Comparison of ENCODE assay signal across 9 cellular contexts in genomic region chr7:120227255-120227654, GRCh38. TPM values are rescaled to one million over a fixed set of nuclear protein-coding genes. Genes with fewer than 3 reads are reported as not detected.
"Had no signal": no experiment of that assay in that cellular context is flagged by ENCODE, and none has a peak within 500 bp of the region (broad histone marks: within the 10 kb centered on the region; RNA-seq: fewer than 3 reads in every experiment).

No MANE protein-coding gene starts in this region.

- H3K27me3 Mint-ChIP-seq: IgD-negative memory B cell had no signal

- H3K4me3 ChIP-seq: HAP-1 had no signal

- H3K36me3 ChIP-seq: HAP-1 had no signal

- DNase-seq: GOT3, H7, HFFc6, KG1 had no signal

- H3K9me3 ChIP-seq: HAP-1 had no signal

- H3K4me1 Mint-ChIP-seq: IgD-negative memory B cell had no signal

- ATAC-seq: HCT116 had no signal

- H3K27ac Mint-ChIP-seq: HFFc6, IgD-negative memory B cell had no signal

- H3K36me3 Mint-ChIP-seq: IgD-negative memory B cell had no signal

- H3K4me3 Mint-ChIP-seq: HFFc6, IgD-negative memory B cell had no signal

- FAIRE-seq: HTR-8/SVneo had no signal

RNA-seq across cellular contexts. Expression of gene KCND2, which starts 45.7 kb away (rescaled TPM):
- total RNA-seq: HFFc6, HT-29 had no signal
- polyA plus RNA-seq: IgD-negative memory B cell had no signal
